Comparison of ENCODE assay signal across 25 cellular contexts in the genomic region with DNA sequence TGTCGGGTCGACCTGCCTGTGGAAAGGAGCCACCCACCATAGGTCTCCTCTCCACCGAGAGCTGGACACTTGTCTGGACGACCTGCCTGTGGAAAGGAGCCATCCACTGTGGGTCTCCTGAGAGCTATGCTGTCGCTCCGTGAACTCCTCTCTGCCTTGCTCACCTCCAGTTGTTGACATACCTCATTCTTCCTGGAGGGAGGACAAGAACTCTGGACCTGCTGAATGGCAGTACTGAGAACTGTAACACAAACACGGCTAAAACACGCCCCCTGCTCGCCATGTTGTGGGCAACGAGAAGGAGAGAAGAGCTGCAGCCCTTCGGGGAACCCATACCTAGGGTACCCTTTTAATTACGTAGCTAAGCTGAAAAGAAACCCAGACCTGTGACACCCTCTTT.
"Had no signal": no experiment of that assay in that cellular context is flagged by ENCODE, and none has a peak within 500 bp of the region (broad histone marks: within the 10 kb centered on the region; RNA-seq: fewer than 3 reads in every experiment).

No MANE protein-coding gene starts in this region.

- H3K27ac Mint-ChIP-seq: activated B cell treated with CpG ODN at 0.5 μM for 24 hours; activated CD8-positive, alpha-beta T cell treated with anti-CD3 and anti-CD28 coated beads for 36 hours; activated naive CD8-positive, alpha-beta T cell treated with anti-CD3 and anti-CD28 coated beads, Interleukin-2, amount 50 U/mL, for 24 hours; immature natural killer cell; stimulated activated naive B cell treated with anti-CD40 and anti-IgM and Interleukin-4, amounts not matched to agents 10 μg/mL and 1 μg/mL and 100 μg/mL, for 72 hours had no signal

- H3K9me3 Mint-ChIP-seq: activated B cell treated with CpG ODN at 0.5 μM for 24 hours; activated CD8-positive, alpha-beta T cell treated with anti-CD3 and anti-CD28 coated beads for 36 hours; activated naive CD4-positive, alpha-beta T cell treated with anti-CD3 and anti-CD28 coated beads, Interleukin-2, amount 10 ng/mL, durations not matched to agents 7 days and 5 days; activated naive CD8-positive, alpha-beta T cell treated with anti-CD3 and anti-CD28 coated beads, Interleukin-2, amount 50 U/mL, for 24 hours; activated T-cell treated with anti-CD3 and anti-CD28 coated beads, Interleukin-2, amount 50 U/mL, for 4 hours; immature natural killer cell; natural killer cell; stimulated activated naive B cell treated with anti-CD40 and anti-IgM and Interleukin-4, amounts not matched to agents 10 μg/mL and 1 μg/mL and 100 μg/mL, for 72 hours had no signal

- H3K36me3 ChIP-seq: gastrocnemius medialis, heart right ventricle, neutrophil, pancreas, thyroid gland had no signal

- H3K36me3 Mint-ChIP-seq: natural killer cell had no signal

- DNase-seq: activated B cell treated with CpG ODN at 0.5 μM for 24 hours; activated CD4-positive, alpha-beta T cell treated with anti-CD3 and anti-CD28 coated beads for 48 hours; activated CD8-positive, alpha-beta T cell treated with anti-CD3 and anti-CD28 coated beads for 36 hours; activated effector memory CD4-positive, alpha-beta T cell treated with Interleukin-2 at 50 U/mL for 16 hours; activated naive CD4-positive, alpha-beta T cell treated with anti-CD3 and anti-CD28 coated beads, Interleukin-2, amount 10 ng/mL, durations not matched to agents 7 days and 5 days; activated naive CD8-positive, alpha-beta T cell treated with anti-CD3 and anti-CD28 coated beads, Interleukin-2, amount 50 U/mL, for 24 hours; activated T-cell treated with anti-CD3 and anti-CD28 coated beads, Interleukin-2, amount 50 U/mL, for 4 hours; anterior cingulate cortex; central memory CD4-positive, alpha-beta T cell; erythroblast; gastrocnemius medialis; heart right ventricle; immature natural killer cell; mesendoderm; natural killer cell; stimulated activated CD4-positive, alpha-beta T cell treated with anti-CD3 and anti-CD28 coated beads, Interleukin-4, amount 100 ng/mL, for 4 hours; stimulated activated naive B cell treated with anti-CD40 and anti-IgM and Interleukin-4, amounts not matched to agents 10 μg/mL and 1 μg/mL and 100 μg/mL, for 72 hours; T-helper 2 cell had no signal

- H3K4me3 ChIP-seq: dorsolateral prefrontal cortex, gastrocnemius medialis, heart right ventricle, pancreas, thyroid gland had no signal

- H3K4me3 Mint-ChIP-seq: activated B cell treated with CpG ODN at 0.5 μM for 24 hours; activated CD8-positive, alpha-beta T cell treated with anti-CD3 and anti-CD28 coated beads for 36 hours; activated naive CD4-positive, alpha-beta T cell treated with anti-CD3 and anti-CD28 coated beads, Interleukin-2, amount 10 ng/mL, durations not matched to agents 7 days and 5 days; activated naive CD8-positive, alpha-beta T cell treated with anti-CD3 and anti-CD28 coated beads, Interleukin-2, amount 50 U/mL, for 24 hours; activated T-cell treated with anti-CD3 and anti-CD28 coated beads, Interleukin-2, amount 50 U/mL, for 4 hours; brain; immature natural killer cell; natural killer cell; stimulated activated naive B cell treated with anti-CD40 and anti-IgM and Interleukin-4, amounts not matched to agents 10 μg/mL and 1 μg/mL and 100 μg/mL, for 72 hours had no signal

- ATAC-seq: activated CD8-positive, alpha-beta T cell treated with anti-CD3 and anti-CD28 coated beads for 36 hours; activated naive CD8-positive, alpha-beta T cell treated with anti-CD3 and anti-CD28 coated beads, Interleukin-2, amount 50 U/mL, for 24 hours; activated T-cell treated with anti-CD3 and anti-CD28 coated beads, Interleukin-2, amount 50 U/mL, for 4 hours; gastrocnemius medialis; natural killer cell; sciatic nerve; stimulated activated naive B cell treated with anti-CD40 and anti-IgM and Interleukin-4, amounts not matched to agents 10 μg/mL and 1 μg/mL and 100 μg/mL, for 72 hours had no signal

- H3K27me3 Mint-ChIP-seq: activated B cell treated with CpG ODN at 0.5 μM for 24 hours; activated CD8-positive, alpha-beta T cell treated with anti-CD3 and anti-CD28 coated beads for 36 hours; activated naive CD4-positive, alpha-beta T cell treated with anti-CD3 and anti-CD28 coated beads, Interleukin-2, amount 10 ng/mL, durations not matched to agents 7 days and 5 days; activated naive CD8-positive, alpha-beta T cell treated with anti-CD3 and anti-CD28 coated beads, Interleukin-2, amount 50 U/mL, for 24 hours; brain; stimulated activated naive B cell treated with anti-CD40 and anti-IgM and Interleukin-4, amounts not matched to agents 10 μg/mL and 1 μg/mL and 100 μg/mL, for 72 hours had no signal

- H3K9me3 ChIP-seq: gastrocnemius medialis, heart right ventricle, neutrophil, pancreas, thyroid gland had no signal

- FAIRE-seq: colon, pancreas had no signal

- H3K27ac ChIP-seq: gastrocnemius medialis, heart right ventricle, neutrophil, pancreas, thyroid gland had no signal

- H3K27me3 ChIP-seq: dorsolateral prefrontal cortex, gastrocnemius medialis, heart right ventricle, neutrophil, pancreas, thyroid gland had no signal
